In genomic region chr4:76457885-76458284, GRCh38 we compare ENCODE assay signal across 1 cellular context.
TF ChIP-seq lines count a peak whose summit lies in the region.

No MANE protein-coding gene starts in this region.

TF ChIP-seq in H1, 55 proteins besides CTCF, POLR2A, EP300 and RAD21:
- TF ChIP-seq KDM4A (IDR thresholded peaks at IDR 0.05; ENCODE audit: low read depth, low read length, severe bottlenecking), result no peak
- TF ChIP-seq RFX5 (IDR thresholded peaks at IDR 0.05; ENCODE audit: borderline replicate concordance, low read depth, low read length), result no peak
- no peak for TF ChIP-seq SIN3A (conservative IDR thresholded peaks at IDR 0.05 in 1 of 2, IDR thresholded peaks at IDR 0.05 in 1 of 2; ENCODE audit: low read depth in 1 of 2, low read length in 2 of 2)
- TF ChIP-seq, protein P1, sequence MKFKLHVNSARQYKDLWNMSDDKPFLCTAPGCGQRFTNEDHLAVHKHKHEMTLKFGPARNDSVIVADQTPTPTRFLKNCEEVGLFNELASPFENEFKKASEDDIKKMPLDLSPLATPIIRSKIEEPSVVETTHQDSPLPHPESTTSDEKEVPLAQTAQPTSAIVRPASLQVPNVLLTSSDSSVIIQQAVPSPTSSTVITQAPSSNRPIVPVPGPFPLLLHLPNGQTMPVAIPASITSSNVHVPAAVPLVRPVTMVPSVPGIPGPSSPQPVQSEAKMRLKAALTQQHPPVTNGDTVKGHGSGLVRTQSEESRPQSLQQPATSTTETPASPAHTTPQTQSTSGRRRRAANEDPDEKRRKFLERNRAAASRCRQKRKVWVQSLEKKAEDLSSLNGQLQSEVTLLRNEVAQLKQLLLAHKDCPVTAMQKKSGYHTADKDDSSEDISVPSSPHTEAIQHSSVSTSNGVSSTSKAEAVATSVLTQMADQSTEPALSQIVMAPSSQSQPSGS (IDR thresholded peaks at IDR 0.05; ENCODE audit: low read length), result no peak
- TF ChIP-seq NANOG (IDR thresholded peaks at IDR 0.05; ENCODE audit: insufficient read depth, low read depth, low read length, poor library complexity, severe bottlenecking), result no peak
- TF ChIP-seq YY1 (IDR thresholded peaks at IDR 0.05; ENCODE audit: low read depth, low read length), result no peak
- TF ChIP-seq FOSL1 (IDR thresholded peaks at IDR 0.05; ENCODE audit: insufficient read depth, low read depth, low read length), result no peak
- TF ChIP-seq BCL11A (IDR thresholded peaks at IDR 0.05; ENCODE audit: low read depth in 2 of 2, low read length in 2 of 2), result no peak
- no peak for TF ChIP-seq CBX5 (IDR thresholded peaks at IDR 0.05; ENCODE audit: low read depth, low read length)
- no peak for TF ChIP-seq SIRT6 (IDR thresholded peaks at IDR 0.05; ENCODE audit: low read length)
- TF ChIP-seq BRCA1 (IDR thresholded peaks at IDR 0.05; ENCODE audit: low read depth, low read length), result no peak
- TF ChIP-seq, protein P2, sequence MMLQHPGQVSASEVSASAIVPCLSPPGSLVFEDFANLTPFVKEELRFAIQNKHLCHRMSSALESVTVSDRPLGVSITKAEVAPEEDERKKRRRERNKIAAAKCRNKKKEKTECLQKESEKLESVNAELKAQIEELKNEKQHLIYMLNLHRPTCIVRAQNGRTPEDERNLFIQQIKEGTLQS (IDR thresholded peaks at IDR 0.05; ENCODE audit: insufficient read depth, low read depth, low read length), result no peak
- TF ChIP-seq POLR2AphosphoS5 (IDR thresholded peaks at IDR 0.05; ENCODE audit: low read depth, low read length), result no peak
